In genomic region chr4:108166441-108167315, GRCh38 we compare ENCODE assay signal across 1 cellular context.
A peak's percentile ranks its signal among the peaks of the same experiment; 100 is the strongest.
TF ChIP-seq lines count a peak whose summit lies in the region.

No MANE protein-coding gene starts in this region.

TF ChIP-seq in K562, 482 proteins besides CTCF, POLR2A, EP300 and RAD21 (continued from another document and continues in another):
- TF ChIP-seq ZBTB49 (CRISPR knock-in tag; IDR thresholded peaks at IDR 0.05; ENCODE audit: borderline replicate concordance) (no peak), TRIM24 (IDR thresholded peaks at IDR 0.05) (no peak), SMARCB1 (IDR thresholded peaks at IDR 0.05; ENCODE audit: insufficient read length, low read depth) (no peak), MGA (IDR thresholded peaks at IDR 0.05) (peak; percentile 92), HDAC8 (tag; IDR thresholded peaks at IDR 0.05) (no peak), ZNF717 (CRISPR knock-in tag; IDR thresholded peaks at IDR 0.05) (no peak), ZNF184 (CRISPR knock-in tag; IDR thresholded peaks at IDR 0.05) (no peak), CREBBP (IDR thresholded peaks at IDR 0.05; ENCODE audit: low read depth, low read length) (no peak), CHD2 (IDR thresholded peaks at IDR 0.05; ENCODE audit: low read depth, low read length) (no peak), ZBTB5 (IDR thresholded peaks at IDR 0.05) (no peak), ZC3H4 (CRISPR knock-in tag; IDR thresholded peaks at IDR 0.05; ENCODE audit: borderline replicate concordance) (0 out of 2 replicates have a peak, but pooled peaks have one; percentile 64), STAG1 (CRISPR knock-in tag; IDR thresholded peaks at IDR 0.05; ENCODE audit: borderline replicate concordance) (0 out of 2 replicates have a peak, but pooled peaks have one; percentile 27), MYBL2 (IDR thresholded peaks at IDR 0.05; ENCODE audit: low read depth) (no peak), MYBL2 (CRISPR knock-in tag; IDR thresholded peaks at IDR 0.05; ENCODE audit: borderline replicate concordance) (no peak), ATF7 (IDR thresholded peaks at IDR 0.05) (0 out of 2 replicates have a peak, but pooled peaks have one; percentile 17), NKRF (IDR thresholded peaks at IDR 0.05; ENCODE audit: borderline replicate concordance) (peak; percentile 23; the same call in 1 of the 2 replicates), MXI1 (IDR thresholded peaks at IDR 0.05; ENCODE audit: low read depth, low read length) (peak; percentile 55; the same call in 1 of the 2 replicates), BMI1 (IDR thresholded peaks at IDR 0.05; ENCODE audit: low read length) (no peak), ARID2 (IDR thresholded peaks at IDR 0.05) (no peak), ZEB2 (IDR thresholded peaks at IDR 0.05) (0 out of 2 replicates have a peak, but pooled peaks have one; percentile 47), FOXK1 (CRISPR knock-in tag; IDR thresholded peaks at IDR 0.05; ENCODE audit: borderline replicate concordance) (no peak), NONO (IDR thresholded peaks at IDR 0.05; ENCODE audit: low read depth in 2 of 2, low read length in 1 of 2) (no peak), MAX (CRISPR knock-in tag; IDR thresholded peaks at IDR 0.05) (peak; percentile 64), HMGN3 (IDR thresholded peaks at IDR 0.05; ENCODE audit: borderline replicate concordance, extremely low read depth, insufficient read length, low read depth, low read length) (no peak), GTF3C2 (IDR thresholded peaks at IDR 0.05; ENCODE audit: borderline replicate concordance, extremely low read depth, insufficient read length) (no peak), AFF4 (CRISPR knock-in tag; IDR thresholded peaks at IDR 0.05) (no peak; the same call in 1 of the 2 replicates)
